20 cellular contexts compared by ENCODE assay signal in the genomic region with DNA sequence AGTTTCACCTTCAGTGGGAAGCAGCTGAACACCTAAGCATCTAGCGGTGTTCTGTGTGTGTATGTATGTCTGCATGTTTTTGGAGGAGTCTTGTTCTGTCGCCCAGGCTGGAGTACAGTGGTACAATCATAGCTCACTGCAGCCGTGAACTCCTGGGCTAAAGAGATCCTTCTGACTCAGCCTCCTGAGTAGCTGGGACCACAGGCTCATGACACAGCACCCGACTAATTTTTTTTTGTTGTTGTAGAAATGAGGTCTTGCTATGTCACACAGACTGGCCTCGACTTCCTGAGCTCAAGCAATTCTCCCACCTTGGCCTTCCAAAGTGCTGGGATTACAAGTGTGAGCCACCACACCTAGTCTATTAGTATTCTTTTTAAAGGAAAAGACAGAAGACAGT. TPM values are rescaled to one million over a fixed set of nuclear protein-coding genes. Genes with fewer than 3 reads are reported as not detected.
DNase-seq lines count a peak whose midpoint lies in the region; ATAC-seq, FAIRE-seq and TF ChIP-seq lines count a peak whose summit lies in the region.
"Had no signal": no experiment of that assay in that cellular context is flagged by ENCODE, and none has a peak within 500 bp of the region (broad histone marks: within the 10 kb centered on the region; RNA-seq: fewer than 3 reads in every experiment).

No MANE protein-coding gene starts in this region.

- TF ChIP-seq CTCF in astrocyte of the spinal cord (IDR thresholded peaks at IDR 0.05; ENCODE audit: low read depth, low read length), result no peak
- TF ChIP-seq CTCF in kidney (IDR thresholded peaks at IDR 0.05; ENCODE audit: borderline replicate concordance, extremely low read depth, insufficient read depth), result no peak
- no peak for TF ChIP-seq CTCF in heart left ventricle (IDR thresholded peaks at IDR 0.05)
- TF ChIP-seq CTCF in left ventricle myocardium inferior (IDR thresholded peaks at IDR 0.05; ENCODE audit: borderline replicate concordance), result no peak
- TF ChIP-seq CTCF in upper lobe of right lung (IDR thresholded peaks at IDR 0.05), result no peak
- TF ChIP-seq CTCF in MM.1S (IDR thresholded peaks at IDR 0.05; ENCODE audit: low read length), result no peak

- H4K20me1 ChIP-seq in MM.1S (ENCODE audit: insufficient read depth, low read length), result no peaks in the 10 kb centered on the region

- TF ChIP-seq POLR2A in heart left ventricle (IDR thresholded peaks at IDR 0.05), result no peak

- H3K4me3 ChIP-seq in astrocyte of the spinal cord (ENCODE audit: low read depth, low read length) (no peak overlapping the region), kidney (ENCODE audit: low read length in 2 of 2) (no peak overlapping the region), heart left ventricle (no peak overlapping the region), left ventricle myocardium inferior (no peak overlapping the region), upper lobe of right lung (no peak overlapping the region), MM.1S (ENCODE audit: low read length) (no peak overlapping the region)
- H3K4me3 ChIP-seq: GM12878, uterus had no signal

- H3K9me2 ChIP-seq in MM.1S (replicated peaks; ENCODE audit: insufficient read depth, low read length), result no peaks in the 10 kb centered on the region

- H3K4me2 ChIP-seq in MM.1S (ENCODE audit: low read depth, low read length), result no peak overlapping the region

- H3K9me3 ChIP-seq in kidney (ENCODE audit: control insufficient read depth in 1 of 2, low read length in 2 of 2) (no peaks in the 10 kb centered on the region), heart left ventricle (no peaks in the 10 kb centered on the region), left ventricle myocardium inferior (replicated peaks) (no peaks in the 10 kb centered on the region), upper lobe of right lung (no peaks in the 10 kb centered on the region), MM.1S (replicated peaks; ENCODE audit: insufficient read depth, low read length) (no peaks in the 10 kb centered on the region)
- H3K9me3 ChIP-seq: BE2C, uterus had no signal

- in situ Hi-C loops in astrocyte of the spinal cord (cut with HindIII; ENCODE audit: low sequenced_read_pairs), result no loop called here

- peaks cover 41% of the 10 kb centered on the region for H3K79me2 ChIP-seq in MM.1S (ENCODE audit: low read length)

- no peak overlapping the region for H2AFZ ChIP-seq in MM.1S (ENCODE audit: low read length)

- ATAC-seq in heart left ventricle (no peak), upper lobe of right lung (no peak)
- ATAC-seq: GM12878; naive thymus-derived CD4-positive, alpha-beta T cell had no signal

- intact Hi-C loops in kidney (cut with DNase I) (no loop called here), heart left ventricle (cut with DNase I) (no loop called here), left ventricle myocardium inferior (cut with micrococcal nuclease) (no loop called here), upper lobe of right lung (cut with DNase I) (loop anchor here (10.0 kb wide), 1 partner anchor 328 kb away; no protein-coding TSS in a partner anchor)

- no peaks in the 10 kb centered on the region for H3F3A ChIP-seq in MM.1S (ENCODE audit: insufficient read depth, low read length)

- H3K27me3 ChIP-seq in heart left ventricle, result no peaks in the 10 kb centered on the region
- no peaks in the 10 kb centered on the region for H3K27me3 ChIP-seq in left ventricle myocardium inferior (ENCODE audit: low read depth)
- H3K27me3 ChIP-seq in upper lobe of right lung, result no peaks in the 10 kb centered on the region
- H3K27me3 ChIP-seq in MM.1S (replicated peaks; ENCODE audit: insufficient read depth, low read length), result no peaks in the 10 kb centered on the region
- H3K27me3 ChIP-seq: BE2C, uterus had no signal

- 85 to 96% (median 90%) methylated on average over 5 of the region's 5 CpGs for WGBS in heart left ventricle, 4 donors

- peaks cover 26 to 39% of the 10 kb centered on the region in 2 donors for H3K36me3 ChIP-seq in kidney (ENCODE audit: control insufficient read depth in 1 of 2, insufficient read depth in 2 of 2, low read length in 2 of 2)
- H3K36me3 ChIP-seq in heart left ventricle, result peaks cover 0 to 89% (median 78%) of the 10 kb centered on the region in 9 donors
- peaks cover 84% of the 10 kb centered on the region for H3K36me3 ChIP-seq in left ventricle myocardium inferior
- peaks cover 88% of the 10 kb centered on the region for H3K36me3 ChIP-seq in upper lobe of right lung
- no peaks in the 10 kb centered on the region; the same call in 1 of the 2 replicates for H3K36me3 ChIP-seq in MM.1S (replicated peaks; ENCODE audit: insufficient read depth, low read length)
- H3K36me3 ChIP-seq: uterus had no signal

- no peak overlapping the region for H3K9ac ChIP-seq in kidney (ENCODE audit: low read length in 2 of 2)
- H3K9ac ChIP-seq in MM.1S (ENCODE audit: low read length), result no peak overlapping the region

- H3K4me1 ChIP-seq in kidney (ENCODE audit: control insufficient read depth in 1 of 2, insufficient read depth in 1 of 2, low read depth in 1 of 2, low read length in 2 of 2) (no peaks in the 10 kb centered on the region), heart left ventricle (peaks cover 0 to 27% (median 11%) of the 10 kb centered on the region in 12 donors), left ventricle myocardium inferior (peaks cover 34% of the 10 kb centered on the region), upper lobe of right lung (no peaks in the 10 kb centered on the region), MM.1S (ENCODE audit: low read length) (no peaks in the 10 kb centered on the region)
- H3K4me1 ChIP-seq: BE2C, uterus had no signal

- no peak overlapping the region for H3K27ac ChIP-seq in kidney (ENCODE audit: low read depth in 2 of 2, low read length in 2 of 2)
- H3K27ac ChIP-seq in heart left ventricle, result no peak overlapping the region
- no peak overlapping the region for H3K27ac ChIP-seq in left ventricle myocardium inferior (replicated peaks)
- H3K27ac ChIP-seq in upper lobe of right lung, result no peak overlapping the region
- H3K27ac ChIP-seq in MM.1S (ENCODE audit: low read length), result no peak overlapping the region
- H3K27ac ChIP-seq: epithelial cell of prostate, uterus had no signal

- FAIRE-seq in kidney (lab: Jason Lieb, UNC), result no peak
- FAIRE-seq: GM12878 had no signal

- peak; percentile 51 for DNase-seq in LHCN-M2 (ENCODE audit: low read depth)
- DNase-seq in astrocyte of the spinal cord (ENCODE audit: low read depth, low spot score), result peak; percentile 68
- DNase-seq in kidney, result peak; percentile 1
- no peak for DNase-seq in heart left ventricle
- DNase-seq in left ventricle myocardium inferior, result no peak
- no peak for DNase-seq in upper lobe of right lung
- no peak for DNase-seq in MM.1S
- DNase-seq: activated naive CD4-positive, alpha-beta T cell treated with anti-CD3 and anti-CD28 coated beads, Interleukin-2, amount 10 ng/mL, durations not matched to agents 7 days and 5 days; activated T-cell treated with anti-CD3 and anti-CD28 coated beads for 4 hours; BE2C; GF-D8; glutamatergic neuron; Kasumi-1; naive thymus-derived CD4-positive, alpha-beta T cell; NCI-H1417; NCI-H748 treated with DMSO at 0.1 percent for 48 hours; stimulated activated CD4-positive, alpha-beta T cell treated with anti-CD3 and anti-CD28 coated beads, Interleukin-2, amount 100 ng/mL, for 48 hours; uterus had no signal

RNA-seq across cellular contexts. Expression of a gene that starts 30.2 kb away (rescaled TPM):
- 27.2 and 31.3 TPM in 2 replicates for total RNA-seq in LHCN-M2 (2014; rRNA removed)
- polyA plus RNA-seq in LHCN-M2 (2012), result 20.5 TPM
- 28.6 TPM for total RNA-seq in kidney
- 13.2 TPM for polyA plus RNA-seq in kidney (ENCODE audit: insufficient read depth, low read depth, low replicate concordance)
- 10 to 100 TPM; 10.1 to 21.6 (median 13.5) TPM for total RNA-seq in heart left ventricle
- 10 to 100 TPM; 17.0 to 18.7 TPM for polyA plus RNA-seq in heart left ventricle
- 15.9 TPM for total RNA-seq in left ventricle myocardium inferior
- total RNA-seq in upper lobe of right lung, result 27.3 TPM

RNA-seq across cellular contexts. Expression of a gene that starts 54.2 kb away (rescaled TPM):
- total RNA-seq in LHCN-M2 (2014; rRNA removed) (0.26 and 0.29 TPM in 2 replicates), kidney (3.8 TPM), heart left ventricle (under 1 TPM in 6 of 9 donors, not detected in 3; 0.22 to 0.72 (median 0.45) TPM), left ventricle myocardium inferior (0.38 TPM), upper lobe of right lung (3.6 TPM)
- polyA plus RNA-seq in LHCN-M2 (2012), result 0.70 TPM
- polyA plus RNA-seq in kidney (ENCODE audit: insufficient read depth, low read depth, low replicate concordance) (0.26 TPM), heart left ventricle (under 1 TPM; 0.28 to 0.42 TPM)
- polyA plus RNA-seq: naive thymus-derived CD4-positive, alpha-beta T cell had no signal

RNA-seq across cellular contexts. Expression of a gene that starts 54.6 kb away (rescaled TPM):
- total RNA-seq in LHCN-M2 (2014; rRNA removed) (62.3 and 75.7 TPM in 2 replicates), kidney (86.4 TPM), heart left ventricle (100 to 1,000 TPM in 3 of 9 donors, 10 to 100 TPM in 6; 92.1 to 133 (median 99.3) TPM), left ventricle myocardium inferior (87.5 TPM), upper lobe of right lung (93.6 TPM)
- 64.8 TPM for polyA plus RNA-seq in LHCN-M2 (2012)
- polyA plus RNA-seq in kidney (ENCODE audit: insufficient read depth, low read depth, low replicate concordance) (41.5 TPM), heart left ventricle (10 to 100 TPM; 28.2 to 84.3 TPM)

RNA-seq across cellular contexts. Expression of a gene that starts 54.7 kb away (rescaled TPM):
- total RNA-seq in LHCN-M2 (2014; rRNA removed) (8.5 and 8.8 TPM in 2 replicates), kidney (2.1 TPM), heart left ventricle (under 1 TPM in 4 of 9 donors, not detected in 5; 0.21 to 0.41 (median 0.38) TPM), left ventricle myocardium inferior (0.30 TPM), upper lobe of right lung (1.1 TPM)
- 15.1 TPM for polyA plus RNA-seq in LHCN-M2 (2012)
- polyA plus RNA-seq in kidney (ENCODE audit: insufficient read depth, low read depth, low replicate concordance) (1.9 TPM), heart left ventricle (under 1 TPM; 0.07 to 0.46 TPM)

Comparison
In these comparisons a context has a peak if more than half of its experiments do, and no peak if none do; other contexts are left out.
1. DNase-seq: peak in LHCN-M2 (single experiment), astrocyte of the spinal cord (single experiment) and kidney (single experiment); none in heart left ventricle (0 of 5), left ventricle myocardium inferior (single experiment), upper lobe of right lung (single experiment) and MM.1S (single experiment).